Comparison of ENCODE assay signal across 1 cellular context in the genomic region with DNA sequence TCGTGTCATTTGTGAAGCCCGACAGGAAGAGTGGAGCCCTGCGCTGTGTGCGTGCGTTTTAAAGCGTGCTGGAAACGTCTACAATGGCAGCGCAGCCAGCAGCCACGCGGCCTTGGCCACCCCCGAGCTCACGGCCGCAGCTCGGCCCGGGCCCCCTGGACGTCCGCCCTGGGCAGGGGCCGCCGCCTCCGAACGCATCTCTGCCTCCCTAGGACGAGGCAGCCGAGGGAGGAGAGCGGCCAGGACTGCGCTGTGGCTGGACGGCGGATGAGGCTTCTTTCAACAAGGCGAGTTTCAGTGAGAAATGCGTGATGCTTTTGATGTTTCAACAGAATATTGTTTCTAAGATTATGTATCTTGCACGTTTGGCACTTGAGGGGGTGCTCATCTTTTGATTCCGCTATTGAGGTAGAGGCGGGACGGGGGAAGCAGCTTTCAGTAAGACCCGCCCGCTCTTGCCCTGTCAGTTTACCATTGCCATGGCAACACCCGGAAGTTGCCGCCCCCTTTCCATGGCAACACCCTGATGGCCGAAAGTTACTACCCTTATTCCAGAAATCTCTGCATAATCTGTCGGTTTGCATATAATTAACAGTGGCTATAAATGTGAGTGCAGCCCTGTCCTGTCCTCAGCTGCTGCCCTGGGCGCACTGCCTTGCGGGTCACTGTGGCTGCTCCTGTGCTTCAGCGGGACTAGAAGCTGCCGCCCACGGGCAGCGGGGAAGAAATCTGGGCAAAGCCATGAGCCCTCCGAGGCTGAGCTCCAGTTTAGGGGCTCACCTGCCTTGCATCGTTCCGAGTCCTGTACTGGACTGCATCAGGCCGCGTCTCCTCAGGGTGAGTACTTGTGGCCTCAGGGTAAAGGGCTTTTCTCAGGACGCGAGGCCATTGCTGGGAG.
TF ChIP-seq lines count a peak whose summit lies in the region.

No MANE protein-coding gene starts in this region.

TF ChIP-seq in HepG2, 621 proteins besides CTCF, POLR2A, EP300 and RAD21 (continued from another document and continues in another):
- TF ChIP-seq POLR2AphosphoS5 (IDR thresholded peaks at IDR 0.05; ENCODE audit: low read depth, low read length) = peak; percentile 63
- 0 out of 4 replicates have a peak, but pooled peaks of 1 of the 2 experiments have one; percentile 30 for TF ChIP-seq KLF16 (CRISPR knock-in tag; IDR thresholded peaks at IDR 0.05)
- 0 out of 2 replicates have a peak, but pooled peaks have one; percentile 16 for TF ChIP-seq ZNF263 (CRISPR knock-in tag; IDR thresholded peaks at IDR 0.05)
- peak; percentile 71 for TF ChIP-seq KDM2A (CRISPR knock-in tag; IDR thresholded peaks at IDR 0.05; ENCODE audit: borderline replicate concordance, low read depth)
- TF ChIP-seq CBX2 (IDR thresholded peaks at IDR 0.05; ENCODE audit: low read depth, low read length) = no peak
- TF ChIP-seq CBX2 (CRISPR knock-in tag; IDR thresholded peaks at IDR 0.05; ENCODE audit: low read depth) = no peak
- TF ChIP-seq RELA (CRISPR knock-in tag; IDR thresholded peaks at IDR 0.05) = no peak
- peak; percentile 30; the same call in 1 of the 2 replicates for TF ChIP-seq ZNF670 (CRISPR knock-in tag; IDR thresholded peaks at IDR 0.05; ENCODE audit: borderline replicate concordance)
- peak; percentile 22; the same call in 1 of the 2 replicates for TF ChIP-seq GATAD1 (CRISPR knock-in tag; IDR thresholded peaks at IDR 0.05)
- 0 out of 2 replicates have a peak, but pooled peaks have one; percentile 11 for TF ChIP-seq ZSCAN29 (CRISPR knock-in tag; conservative IDR thresholded peaks at IDR 0.05)
- TF ChIP-seq HHEX (CRISPR knock-in tag; IDR thresholded peaks at IDR 0.05) = no peak
- TF ChIP-seq MYC (CRISPR knock-in tag; IDR thresholded peaks at IDR 0.05; ENCODE audit: borderline replicate concordance) = 0 out of 2 replicates have a peak, but pooled peaks have one; percentile 51
- peak; percentile 92 for TF ChIP-seq RFX1 (IDR thresholded peaks at IDR 0.05)
- TF ChIP-seq POLR2G (IDR thresholded peaks at IDR 0.05; ENCODE audit: low read depth, low read length) = peak; percentile 80
- TF ChIP-seq TAF1 (CRISPR knock-in tag; IDR thresholded peaks at IDR 0.05) = peak; percentile 40; the same call in 1 of the 2 replicates
- TF ChIP-seq GATAD2A (CRISPR knock-in tag; IDR thresholded peaks at IDR 0.05) = no peak
- TF ChIP-seq ZNF605 (CRISPR knock-in tag; IDR thresholded peaks at IDR 0.05) = 0 out of 2 replicates have a peak, but pooled peaks have one; percentile 37
- 0 out of 2 replicates have a peak, but pooled peaks have one; percentile 50 for TF ChIP-seq NRL (CRISPR knock-in tag; IDR thresholded peaks at IDR 0.05; ENCODE audit: borderline replicate concordance)
- TF ChIP-seq MAFF (IDR thresholded peaks at IDR 0.05; ENCODE audit: low read depth, low read length) = no peak
- no peak for TF ChIP-seq HMG20A (CRISPR knock-in tag; IDR thresholded peaks at IDR 0.05; ENCODE audit: borderline replicate concordance)
- TF ChIP-seq, protein P1, sequence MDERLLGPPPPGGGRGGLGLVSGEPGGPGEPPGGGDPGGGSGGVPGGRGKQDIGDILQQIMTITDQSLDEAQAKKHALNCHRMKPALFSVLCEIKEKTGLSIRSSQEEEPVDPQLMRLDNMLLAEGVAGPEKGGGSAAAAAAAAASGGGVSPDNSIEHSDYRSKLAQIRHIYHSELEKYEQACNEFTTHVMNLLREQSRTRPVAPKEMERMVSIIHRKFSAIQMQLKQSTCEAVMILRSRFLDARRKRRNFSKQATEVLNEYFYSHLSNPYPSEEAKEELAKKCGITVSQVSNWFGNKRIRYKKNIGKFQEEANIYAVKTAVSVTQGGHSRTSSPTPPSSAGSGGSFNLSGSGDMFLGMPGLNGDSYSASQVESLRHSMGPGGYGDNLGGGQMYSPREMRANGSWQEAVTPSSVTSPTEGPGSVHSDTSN (CRISPR knock-in tag; IDR thresholded peaks at IDR 0.05) = peak; percentile 71
- TF ChIP-seq GABPB1 (CRISPR knock-in tag; IDR thresholded peaks at IDR 0.05) = peak; percentile 84
- peak; percentile 21; the same call in 1 of the 2 replicates for TF ChIP-seq HDAC2 (CRISPR knock-in tag; IDR thresholded peaks at IDR 0.05)
- TF ChIP-seq RCOR2 (CRISPR knock-in tag; IDR thresholded peaks at IDR 0.05) = no peak
- TF ChIP-seq, protein P2, sequence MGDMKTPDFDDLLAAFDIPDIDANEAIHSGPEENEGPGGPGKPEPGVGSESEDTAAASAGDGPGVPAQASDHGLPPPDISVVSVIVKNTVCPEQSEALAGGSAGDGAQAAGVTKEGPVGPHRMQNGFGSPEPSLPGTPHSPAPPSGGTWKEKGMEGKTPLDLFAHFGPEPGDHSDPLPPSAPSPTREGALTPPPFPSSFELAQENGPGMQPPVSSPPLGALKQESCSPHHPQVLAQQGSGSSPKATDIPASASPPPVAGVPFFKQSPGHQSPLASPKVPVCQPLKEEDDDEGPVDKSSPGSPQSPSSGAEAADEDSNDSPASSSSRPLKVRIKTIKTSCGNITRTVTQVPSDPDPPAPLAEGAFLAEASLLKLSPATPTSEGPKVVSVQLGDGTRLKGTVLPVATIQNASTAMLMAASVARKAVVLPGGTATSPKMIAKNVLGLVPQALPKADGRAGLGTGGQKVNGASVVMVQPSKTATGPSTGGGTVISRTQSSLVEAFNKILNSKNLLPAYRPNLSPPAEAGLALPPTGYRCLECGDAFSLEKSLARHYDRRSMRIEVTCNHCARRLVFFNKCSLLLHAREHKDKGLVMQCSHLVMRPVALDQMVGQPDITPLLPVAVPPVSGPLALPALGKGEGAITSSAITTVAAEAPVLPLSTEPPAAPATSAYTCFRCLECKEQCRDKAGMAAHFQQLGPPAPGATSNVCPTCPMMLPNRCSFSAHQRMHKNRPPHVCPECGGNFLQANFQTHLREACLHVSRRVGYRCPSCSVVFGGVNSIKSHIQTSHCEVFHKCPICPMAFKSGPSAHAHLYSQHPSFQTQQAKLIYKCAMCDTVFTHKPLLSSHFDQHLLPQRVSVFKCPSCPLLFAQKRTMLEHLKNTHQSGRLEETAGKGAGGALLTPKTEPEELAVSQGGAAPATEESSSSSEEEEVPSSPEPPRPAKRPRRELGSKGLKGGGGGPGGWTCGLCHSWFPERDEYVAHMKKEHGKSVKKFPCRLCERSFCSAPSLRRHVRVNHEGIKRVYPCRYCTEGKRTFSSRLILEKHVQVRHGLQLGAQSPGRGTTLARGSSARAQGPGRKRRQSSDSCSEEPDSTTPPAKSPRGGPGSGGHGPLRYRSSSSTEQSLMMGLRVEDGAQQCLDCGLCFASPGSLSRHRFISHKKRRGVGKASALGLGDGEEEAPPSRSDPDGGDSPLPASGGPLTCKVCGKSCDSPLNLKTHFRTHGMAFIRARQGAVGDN (CRISPR knock-in tag; IDR thresholded peaks at IDR 0.05) = peak; percentile 81
- TF ChIP-seq SOX13 (IDR thresholded peaks at IDR 0.05) = no peak
- TF ChIP-seq SOX13 (CRISPR knock-in tag; conservative IDR thresholded peaks at IDR 0.05 in 1 of 2, IDR thresholded peaks at IDR 0.05 in 1 of 2) = no peak
- TF ChIP-seq, protein P3, sequence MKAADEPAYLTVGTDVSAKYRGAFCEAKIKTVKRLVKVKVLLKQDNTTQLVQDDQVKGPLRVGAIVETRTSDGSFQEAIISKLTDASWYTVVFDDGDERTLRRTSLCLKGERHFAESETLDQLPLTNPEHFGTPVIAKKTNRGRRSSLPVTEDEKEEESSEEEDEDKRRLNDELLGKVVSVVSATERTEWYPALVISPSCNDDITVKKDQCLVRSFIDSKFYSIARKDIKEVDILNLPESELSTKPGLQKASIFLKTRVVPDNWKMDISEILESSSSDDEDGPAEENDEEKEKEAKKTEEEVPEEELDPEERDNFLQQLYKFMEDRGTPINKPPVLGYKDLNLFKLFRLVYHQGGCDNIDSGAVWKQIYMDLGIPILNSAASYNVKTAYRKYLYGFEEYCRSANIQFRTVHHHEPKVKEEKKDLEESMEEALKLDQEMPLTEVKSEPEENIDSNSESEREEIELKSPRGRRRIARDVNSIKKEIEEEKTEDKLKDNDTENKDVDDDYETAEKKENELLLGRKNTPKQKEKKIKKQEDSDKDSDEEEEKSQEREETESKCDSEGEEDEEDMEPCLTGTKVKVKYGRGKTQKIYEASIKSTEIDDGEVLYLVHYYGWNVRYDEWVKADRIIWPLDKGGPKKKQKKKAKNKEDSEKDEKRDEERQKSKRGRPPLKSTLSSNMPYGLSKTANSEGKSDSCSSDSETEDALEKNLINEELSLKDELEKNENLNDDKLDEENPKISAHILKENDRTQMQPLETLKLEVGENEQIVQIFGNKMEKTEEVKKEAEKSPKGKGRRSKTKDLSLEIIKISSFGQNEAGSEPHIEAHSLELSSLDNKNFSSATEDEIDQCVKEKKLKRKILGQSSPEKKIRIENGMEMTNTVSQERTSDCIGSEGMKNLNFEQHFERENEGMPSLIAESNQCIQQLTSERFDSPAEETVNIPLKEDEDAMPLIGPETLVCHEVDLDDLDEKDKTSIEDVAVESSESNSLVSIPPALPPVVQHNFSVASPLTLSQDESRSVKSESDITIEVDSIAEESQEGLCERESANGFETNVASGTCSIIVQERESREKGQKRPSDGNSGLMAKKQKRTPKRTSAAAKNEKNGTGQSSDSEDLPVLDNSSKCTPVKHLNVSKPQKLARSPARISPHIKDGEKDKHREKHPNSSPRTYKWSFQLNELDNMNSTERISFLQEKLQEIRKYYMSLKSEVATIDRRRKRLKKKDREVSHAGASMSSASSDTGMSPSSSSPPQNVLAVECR (CRISPR knock-in tag; IDR thresholded peaks at IDR 0.05; ENCODE audit: borderline replicate concordance) = peak; percentile 44; the same call in 1 of the 2 replicates
- peak; percentile 88 for TF ChIP-seq HNRNPLL (IDR thresholded peaks at IDR 0.05; ENCODE audit: low read depth, low read length, poor library complexity, severe bottlenecking)
- TF ChIP-seq RBM22 (optimal IDR thresholded peaks at IDR 0.05; ENCODE audit: low read length) = peak; percentile 98
- no peak for TF ChIP-seq ZNF260 (CRISPR knock-in tag; IDR thresholded peaks at IDR 0.05; ENCODE audit: borderline replicate concordance, low read depth)
- TF ChIP-seq, protein P4, sequence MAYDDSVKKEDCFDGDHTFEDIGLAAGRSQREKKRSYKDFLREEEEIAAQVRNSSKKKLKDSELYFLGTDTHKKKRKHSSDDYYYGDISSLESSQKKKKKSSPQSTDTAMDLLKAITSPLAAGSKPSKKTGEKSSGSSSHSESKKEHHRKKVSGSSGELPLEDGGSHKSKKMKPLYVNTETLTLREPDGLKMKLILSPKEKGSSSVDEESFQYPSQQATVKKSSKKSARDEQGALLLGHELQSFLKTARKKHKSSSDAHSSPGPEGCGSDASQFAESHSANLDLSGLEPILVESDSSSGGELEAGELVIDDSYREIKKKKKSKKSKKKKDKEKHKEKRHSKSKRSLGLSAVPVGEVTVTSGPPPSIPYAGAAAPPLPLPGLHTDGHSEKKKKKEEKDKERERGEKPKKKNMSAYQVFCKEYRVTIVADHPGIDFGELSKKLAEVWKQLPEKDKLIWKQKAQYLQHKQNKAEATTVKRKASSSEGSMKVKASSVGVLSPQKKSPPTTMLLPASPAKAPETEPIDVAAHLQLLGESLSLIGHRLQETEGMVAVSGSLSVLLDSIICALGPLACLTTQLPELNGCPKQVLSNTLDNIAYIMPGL (CRISPR knock-in tag; IDR thresholded peaks at IDR 0.05; ENCODE audit: borderline replicate concordance in 1 of 2, low read depth in 1 of 2) = peak in 1 of 2 experiments; percentile 43; a peak in 1 of 4 replicates
- TF ChIP-seq SALL1 (CRISPR knock-in tag; IDR thresholded peaks at IDR 0.05) = 0 out of 2 replicates have a peak, but pooled peaks have one; percentile 30
- TF ChIP-seq RARA (CRISPR knock-in tag; IDR thresholded peaks at IDR 0.05) = no peak
- 0 out of 2 replicates have a peak, but pooled peaks have one; percentile 15 for TF ChIP-seq ZNF329 (CRISPR knock-in tag; IDR thresholded peaks at IDR 0.05; ENCODE audit: low read depth)
- TF ChIP-seq RFX3 (CRISPR knock-in tag; IDR thresholded peaks at IDR 0.05) = peak; percentile 94
- 0 out of 2 replicates have a peak, but pooled peaks have one; percentile 29 for TF ChIP-seq ZFX (CRISPR knock-in tag; IDR thresholded peaks at IDR 0.05; ENCODE audit: low read depth)
- TF ChIP-seq ZNF543 (CRISPR knock-in tag; IDR thresholded peaks at IDR 0.05) = 0 out of 2 replicates have a peak, but pooled peaks have one; percentile 42
- 0 out of 2 replicates have a peak, but pooled peaks have one; percentile 16 for TF ChIP-seq KMT2B (CRISPR knock-in tag; IDR thresholded peaks at IDR 0.05)
- TF ChIP-seq SRSF1 (optimal IDR thresholded peaks at IDR 0.05; ENCODE audit: low read depth, low read length) = peak; percentile 15
- peak; percentile 89 for TF ChIP-seq AGO2 (optimal IDR thresholded peaks at IDR 0.05; ENCODE audit: low read depth, low read length)
- TF ChIP-seq CBFB (CRISPR knock-in tag; IDR thresholded peaks at IDR 0.05) = no peak
- peak; percentile 39; the same call in 1 of the 2 replicates for TF ChIP-seq ELF1 (CRISPR knock-in tag; IDR thresholded peaks at IDR 0.05)
- peak; percentile 74; the same call in 1 of the 2 replicates for TF ChIP-seq SIN3A (IDR thresholded peaks at IDR 0.05; ENCODE audit: borderline replicate concordance, low read depth, low read length)
- 0 out of 2 replicates have a peak, but pooled peaks have one; percentile 14 for TF ChIP-seq ZNF788 (CRISPR knock-in tag; IDR thresholded peaks at IDR 0.05; ENCODE audit: borderline replicate concordance)
- 0 out of 2 replicates have a peak, but pooled peaks have one; percentile 39 for TF ChIP-seq ZNF772 (CRISPR knock-in tag; IDR thresholded peaks at IDR 0.05)
- TF ChIP-seq HDAC1 (CRISPR knock-in tag; IDR thresholded peaks at IDR 0.05) = peak; percentile 39; the same call in 1 of the 2 replicates
- TF ChIP-seq BHLHE40 (IDR thresholded peaks at IDR 0.05; ENCODE audit: low read length) = no peak
- peak; percentile 78 for TF ChIP-seq SAP130 (CRISPR knock-in tag; IDR thresholded peaks at IDR 0.05; ENCODE audit: low read depth)
- no peak for TF ChIP-seq SNRNP70 (IDR thresholded peaks at IDR 0.05; ENCODE audit: low read depth, low read length)
- no peak for TF ChIP-seq MTA1 (CRISPR knock-in tag; IDR thresholded peaks at IDR 0.05; ENCODE audit: borderline replicate concordance)
- TF ChIP-seq SP1 (IDR thresholded peaks at IDR 0.05) = no peak
- peak; percentile 39; the same call in 1 of the 2 replicates for TF ChIP-seq SP1 (CRISPR knock-in tag; IDR thresholded peaks at IDR 0.05)
- peak; percentile 72 for TF ChIP-seq SP2 (CRISPR knock-in tag; IDR thresholded peaks at IDR 0.05)
- TF ChIP-seq, protein P5, sequence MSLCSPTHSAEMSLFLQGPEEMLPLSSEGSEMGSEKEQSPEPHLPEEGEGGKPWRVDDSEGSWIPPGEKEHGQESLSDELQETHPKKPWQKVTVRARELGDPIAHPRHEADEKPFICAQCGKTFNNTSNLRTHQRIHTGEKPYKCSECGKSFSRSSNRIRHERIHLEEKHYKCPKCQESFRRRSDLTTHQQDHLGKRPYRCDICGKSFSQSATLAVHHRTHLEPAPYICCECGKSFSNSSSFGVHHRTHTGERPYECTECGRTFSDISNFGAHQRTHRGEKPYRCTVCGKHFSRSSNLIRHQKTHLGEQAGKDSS (CRISPR knock-in tag; IDR thresholded peaks at IDR 0.05; ENCODE audit: borderline replicate concordance, low read depth) = no peak
- no peak for TF ChIP-seq MEF2D (CRISPR knock-in tag; IDR thresholded peaks at IDR 0.05)
- TF ChIP-seq ZFYVE20 (CRISPR knock-in tag; IDR thresholded peaks at IDR 0.05; ENCODE audit: borderline replicate concordance, low read depth) = no peak
